ENCODE assay signal across 8 cellular contexts in genomic region chr12:116736962-116737773, GRCh38. TPM values are rescaled to one million over a fixed set of nuclear protein-coding genes. Genes with fewer than 3 reads are reported as not detected.
DNase-seq lines count a peak whose midpoint lies in the region; ATAC-seq, FAIRE-seq and TF ChIP-seq lines count a peak whose summit lies in the region.

No MANE protein-coding gene starts in this region.

- CTCF ChIA-PET in A673 (lab: Charles Lee) = no interaction called here

- intact Hi-C loops in A673 (cut with micrococcal nuclease; ENCODE audit: unreplicated experiment) = no loop called here
- intact Hi-C loops in spleen (cut with DNase I; ENCODE audit: low total_unique reads) = no loop called here

- TSS peak; percentile 65 for BruUV-seq in A673 (replicated peaks; lab: Mats Ljungman, UMichigan)

- no CpG with 5 or more reads among the region's 24 CpGs for WGBS in iPS DF 6.9 (ENCODE audit: insufficient coverage, insufficient read length)
- WGBS in spleen, 5 donors = 2 to 6% (median 4%) methylated on average over 24 of the region's 24 CpGs

- peak overlapping the region; percentile 71 for H3K4me3 ChIP-seq in A673 (ENCODE audit: low read depth, low read length, poor library complexity, severe bottlenecking)
- H3K4me3 ChIP-seq in iPS DF 6.9 (ENCODE audit: low read length) = peak overlapping the region; percentile 68
- H3K4me3 ChIP-seq in spleen = peak overlapping the region; percentile 71 to 93 (median 86)

- H3K27ac ChIP-seq in A673 (ENCODE audit: low read depth, low read length, poor library complexity, severe bottlenecking) (peak overlapping the region; percentile 41), iPS DF 6.9 (ENCODE audit: low read length) (no peak overlapping the region), spleen (peak overlapping the region; percentile 60 to 91 (median 81))

- no peak for ATAC-seq in GM18861 (IDR thresholded peaks at IDR 0.05; ENCODE audit: unreplicated experiment)

- H3K9me3 ChIP-seq in A673 (ENCODE audit: low read depth, low read length, poor library complexity, severe bottlenecking) (no peaks in the 10 kb centered on the region), iPS DF 6.9 (ENCODE audit: control insufficient read depth, insufficient read depth, low read length) (no peaks in the 10 kb centered on the region), spleen (no peaks in the 10 kb centered on the region)

- H3K36me3 ChIP-seq in A673 (ENCODE audit: insufficient read depth, low read length, poor library complexity, severe bottlenecking) (no peaks in the 10 kb centered on the region), iPS DF 6.9 (ENCODE audit: control insufficient read depth, insufficient read depth, low read length) (no peaks in the 10 kb centered on the region; the same call in 1 of the 2 replicates), spleen (peaks cover 0 to 32% (median 9%) of the 10 kb centered on the region in 6 donors)

- TF ChIP-seq CTCF in A673 (conservative IDR thresholded peaks at IDR 0.05; ENCODE audit: low read depth, low read length) (no peak), spleen (IDR thresholded peaks at IDR 0.05 in 8 of 11, conservative IDR thresholded peaks at IDR 0.05 in 3 of 11) (no peak)

- no peaks in the 10 kb centered on the region for H3K27me3 ChIP-seq in A673 (replicated peaks; ENCODE audit: insufficient read depth, low read depth, low read length, poor library complexity)
- H3K27me3 ChIP-seq in iPS DF 6.9 (ENCODE audit: control insufficient read depth, insufficient read depth, low read length) = no peaks in the 10 kb centered on the region
- H3K27me3 ChIP-seq in spleen (replicated peaks in 1 of 7) = no peaks in the 10 kb centered on the region

- POLR2A ChIA-PET in A673 (lab: Charles Lee; ENCODE audit: low non-redundant PET) = interaction anchor here (0.6 kb wide), 1 partner anchor 961 kb away, joined by 3 read pairs; no protein-coding TSS in a partner anchor

- DNase-seq in A673 (ENCODE audit: low spot score) (no peak), GM12892 (ENCODE audit: insufficient read length) (peak; percentile 18), iPS DF 6.9 (ENCODE audit: low read depth, low spot score) (no peak), spleen (peak; percentile 80), SK-N-DZ (ENCODE audit: low spot score) (no peak), A172 (ENCODE audit: low spot score) (no peak)
- peak; percentile 23 for DNase-seq in activated T-cell treated with anti-CD3 and anti-CD28 coated beads, Interleukin-2, amount 50 U/mL, for 1 hour

- TF ChIP-seq POLR2A in GM12892 (IDR thresholded peaks at IDR 0.05; ENCODE audit: low read depth, low read length) (no peak), spleen (IDR thresholded peaks at IDR 0.05) (no peak)

- no peak for FAIRE-seq in GM12892 (lab: Jason Lieb, UNC)

- H3K4me1 ChIP-seq in A673 (ENCODE audit: insufficient read depth, low read length, poor library complexity, severe bottlenecking) (peaks cover 13% of the 10 kb centered on the region), iPS DF 6.9 (ENCODE audit: control insufficient read depth, insufficient read depth, low read length) (0 out of 2 replicates have a peak, but pooled peaks cover 2% of the 10 kb centered on the region), spleen (peaks cover 16 to 41% (median 23%) of the 10 kb centered on the region in 6 donors)

RNA-seq across cellular contexts. Expression of gene SPRING1, which starts 0.7 kb away (rescaled TPM):
- total RNA-seq in A673 (2021) (21.3 and 23.0 TPM in 2 replicates), spleen (10 to 100 TPM; 18.5 to 43.8 (median 28.7) TPM)
- polyA plus RNA-seq in GM12892 (2012; ENCODE audit: missing spikeins) = 9.1 TPM
- polyA plus RNA-seq in spleen = 10 to 100 TPM in 2 of 3 donors, 1 to 10 TPM in 1; 8.8 to 17.5 (median 10.4) TPM
- 25.0 and 38.0 TPM in 2 replicates for polyA plus RNA-seq in SK-N-DZ (2014; cell fraction: cytosol; rRNA removed)
- 12.8 and 18.9 TPM in 2 replicates for polyA plus RNA-seq in SK-N-DZ (2014; cell fraction: nucleus; rRNA removed)
- 38.7 and 47.4 TPM in 2 replicates for total RNA-seq in A172 (2014; rRNA removed; shearing (Covaris generic))

RNA-seq across cellular contexts. Expression of gene RNFT2, which starts 0.9 kb away (rescaled TPM):
- 36.4 and 38.5 TPM in 2 replicates for total RNA-seq in A673 (2021)
- 5.2 TPM for polyA plus RNA-seq in GM12892 (2012; ENCODE audit: missing spikeins)
- total RNA-seq in spleen = 1 to 10 TPM; 3.0 to 6.0 (median 4.4) TPM
- 1 to 10 TPM; 1.9 to 3.9 (median 3.5) TPM for polyA plus RNA-seq in spleen
- 30.6 and 38.3 TPM in 2 replicates for polyA plus RNA-seq in SK-N-DZ (2014; cell fraction: cytosol; rRNA removed)
- polyA plus RNA-seq in SK-N-DZ (2014; cell fraction: nucleus; rRNA removed) = 28.4 and 56.8 TPM in 2 replicates
- 10.9 and 23.0 TPM in 2 replicates for total RNA-seq in A172 (2014; rRNA removed; shearing (Covaris generic))

Comparison
In these comparisons a context has a peak if more than half of its experiments do, and no peak if none do; other contexts are left out.
1. DNase-seq: peak in GM12892 (single experiment), activated T-cell treated with anti-CD3 and anti-CD28 coated beads, Interleukin-2, amount 50 U/mL, for 1 hour (single experiment) and spleen (single experiment); none in A673 (single experiment), iPS DF 6.9 (single experiment), SK-N-DZ (single experiment) and A172 (single experiment).
2. Peak in every context shown above with its lines, with median percentiles within 50 percentile points of each other: H3K4me3 ChIP-seq.